In genomic region chr2:225894240-225894980, GRCh38 we compare ENCODE assay signal across 1 cellular context.
TF ChIP-seq lines count a peak whose summit lies in the region.

No MANE protein-coding gene starts in this region.

TF ChIP-seq in HepG2, 621 proteins besides CTCF, POLR2A, EP300 and RAD21 (continued from another document and continues in another):
- TF ChIP-seq ZNF350 (CRISPR knock-in tag; IDR thresholded peaks at IDR 0.05; ENCODE audit: borderline replicate concordance, low read depth) (no peak), ARID4A (CRISPR knock-in tag; IDR thresholded peaks at IDR 0.05; ENCODE audit: borderline replicate concordance) (no peak), SMARCE1 (IDR thresholded peaks at IDR 0.05; ENCODE audit: borderline replicate concordance) (no peak), SMYD3 (CRISPR knock-in tag; IDR thresholded peaks at IDR 0.05) (no peak), ZNF382 (CRISPR knock-in tag; IDR thresholded peaks at IDR 0.05; ENCODE audit: borderline replicate concordance) (no peak), ZNF598 (CRISPR knock-in tag; IDR thresholded peaks at IDR 0.05; ENCODE audit: borderline replicate concordance) (no peak), PAX8 (CRISPR knock-in tag; IDR thresholded peaks at IDR 0.05; ENCODE audit: borderline replicate concordance) (no peak), ZNF468 (CRISPR knock-in tag; IDR thresholded peaks at IDR 0.05) (no peak), TBL1XR1 (IDR thresholded peaks at IDR 0.05; ENCODE audit: borderline replicate concordance, low read length, partially characterized antibody) (no peak), ZNF337 (CRISPR knock-in tag; IDR thresholded peaks at IDR 0.05; ENCODE audit: borderline replicate concordance, low read depth) (no peak), JUN (CRISPR knock-in tag; IDR thresholded peaks at IDR 0.05) (0 out of 2 replicates have a peak, but pooled peaks have one; percentile 67), CBX2 (IDR thresholded peaks at IDR 0.05; ENCODE audit: low read depth, low read length) (no peak), CBX2 (CRISPR knock-in tag; IDR thresholded peaks at IDR 0.05; ENCODE audit: low read depth) (no peak), NCOA2 (CRISPR knock-in tag; IDR thresholded peaks at IDR 0.05) (0 out of 2 replicates have a peak, but pooled peaks have one; percentile 48), ZBTB39 (CRISPR knock-in tag; IDR thresholded peaks at IDR 0.05) (no peak), SATB2 (CRISPR knock-in tag; IDR thresholded peaks at IDR 0.05) (no peak), KDM5B (CRISPR knock-in tag; IDR thresholded peaks at IDR 0.05; ENCODE audit: borderline replicate concordance) (no peak), MXD4 (CRISPR knock-in tag; IDR thresholded peaks at IDR 0.05) (no peak), ZNF121 (CRISPR knock-in tag; IDR thresholded peaks at IDR 0.05) (no peak), SKI (IDR thresholded peaks at IDR 0.05; ENCODE audit: partially characterized antibody) (no peak), NR2F1 (CRISPR knock-in tag; IDR thresholded peaks at IDR 0.05) (peak in 1 of 2 experiments; percentile 86; a peak in 2 of 4 replicates), NR2F6 (IDR thresholded peaks at IDR 0.05) (peak; percentile 41; the same call in 1 of the 2 replicates), NR2F6 (CRISPR knock-in tag; IDR thresholded peaks at IDR 0.05) (0 out of 2 replicates have a peak, but pooled peaks have one; percentile 31), ZNF703 (CRISPR knock-in tag; IDR thresholded peaks at IDR 0.05; ENCODE audit: borderline replicate concordance) (no peak), IRF9 (CRISPR knock-in tag; IDR thresholded peaks at IDR 0.05; ENCODE audit: borderline replicate concordance) (no peak), ZNF556 (CRISPR knock-in tag; IDR thresholded peaks at IDR 0.05; ENCODE audit: borderline replicate concordance) (no peak), AHDC1 (CRISPR knock-in tag; IDR thresholded peaks at IDR 0.05; ENCODE audit: borderline replicate concordance) (peak; percentile 48; the same call in 1 of the 2 replicates), HDAC2 (CRISPR knock-in tag; IDR thresholded peaks at IDR 0.05) (no peak), ARID5B (CRISPR knock-in tag; IDR thresholded peaks at IDR 0.05) (peak; percentile 58), BCLAF1 (IDR thresholded peaks at IDR 0.05) (no peak), THRA (CRISPR knock-in tag; IDR thresholded peaks at IDR 0.05; ENCODE audit: borderline replicate concordance) (peak; percentile 88; the same call in 1 of the 2 replicates), CERS6 (CRISPR knock-in tag; IDR thresholded peaks at IDR 0.05) (no peak), ZNF607 (CRISPR knock-in tag; IDR thresholded peaks at IDR 0.05; ENCODE audit: borderline replicate concordance) (no peak), MAFK (conservative IDR thresholded peaks at IDR 0.05 in 1 of 2, IDR thresholded peaks at IDR 0.05 in 1 of 2; ENCODE audit: low read length in 2 of 2) (peak; percentile 96 to 97), CBX5 (CRISPR knock-in tag; IDR thresholded peaks at IDR 0.05; ENCODE audit: borderline replicate concordance) (no peak), ATF7 (IDR thresholded peaks at IDR 0.05) (peak; percentile 82), ATF7 (CRISPR knock-in tag; IDR thresholded peaks at IDR 0.05) (no peak), ZNF570 (CRISPR knock-in tag; IDR thresholded peaks at IDR 0.05; ENCODE audit: borderline replicate concordance) (no peak)
